In genomic region chr10:99532687-99533495, GRCh38 we compare ENCODE assay signal across 8 cellular contexts. TPM values are rescaled to one million over a fixed set of nuclear protein-coding genes. Genes with fewer than 3 reads are reported as not detected.
DNase-seq lines count a peak whose midpoint lies in the region; ATAC-seq, FAIRE-seq and TF ChIP-seq lines count a peak whose summit lies in the region.

TSS of gene NKX2-3 (plus strand) at chr10:99532942. CDS start at chr10:99533132, 190 bp downstream.

- intact Hi-C loops in left colon (cut with DNase I, micrococcal nuclease): loop anchor here in 1 of 2 donors (10.0 kb wide), 1 partner anchor 98 kb away; the partner anchor contains the start of gene GOT1
- intact Hi-C loops in breast epithelium (cut with DNase I; ENCODE audit: low total_unique reads): no loop called here

- DNase-seq in HTR-8/SVneo (ENCODE audit: insufficient read length, low spot score): peak; percentile 89
- peak; percentile 69 for DNase-seq in activated T-cell treated with anti-CD3 and anti-CD28 coated beads, Interleukin-2, amount 50 U/mL, for 72 hours
- DNase-seq in left colon: peak; percentile 85 to 94
- DNase-seq in stimulated activated CD8-positive, alpha-beta memory T cell treated with anti-CD3 and anti-CD28 coated beads, Interleukin-2, amount 100 ng/mL, for 48 hours (ENCODE audit: low read depth in 2 of 2): peak; percentile 39 to 55
- no peak for DNase-seq in breast epithelium (ENCODE audit: low spot score in 2 of 2)
- DNase-seq in midbrain (lab: John Stamatoyannopoulos, UW): no peak
- DNase-seq in AML-193 (lab: John Stamatoyannopoulos, UW): no peak

- peaks cover 12 to 100% of the 10 kb centered on the region in 2 donors for H3K27me3 ChIP-seq in breast epithelium

- H3K9me3 ChIP-seq in breast epithelium: no peaks in the 10 kb centered on the region

- peak within 1 kb of the TSS in 1 of 3 donors; percentile 44 for H3K4me3 ChIP-seq in breast epithelium

- no peaks in the 10 kb centered on the region for H3K36me3 ChIP-seq in breast epithelium

- H3K9me3 Mint-ChIP-seq in activated T-cell treated with anti-CD3 and anti-CD28 coated beads, Interleukin-2, amount 50 U/mL, for 72 hours: no peaks in the 10 kb centered on the region

- peaks cover 4 to 8% of the 10 kb centered on the region in 2 donors for H3K4me1 ChIP-seq in breast epithelium

- no peak within 1 kb of the TSS for H3K27ac Mint-ChIP-seq in activated T-cell treated with anti-CD3 and anti-CD28 coated beads, Interleukin-2, amount 50 U/mL, for 72 hours

- peak; percentile 59 for ATAC-seq in GM18502 (IDR thresholded peaks at IDR 0.05; ENCODE audit: poor library complexity, unreplicated experiment)
- peak; percentile 72 to 75 for ATAC-seq in activated T-cell treated with anti-CD3 and anti-CD28 coated beads, Interleukin-2, amount 50 U/mL, for 72 hours (replicated peaks in 1 of 2)
- ATAC-seq in left colon: peak; percentile 60

- TF ChIP-seq CTCF in breast epithelium (IDR thresholded peaks at IDR 0.05): no peak

- TF ChIP-seq POLR2A in breast epithelium (IDR thresholded peaks at IDR 0.05): no peak

- peaks cover 93% of the 10 kb centered on the region for H3K27me3 Mint-ChIP-seq in activated T-cell treated with anti-CD3 and anti-CD28 coated beads, Interleukin-2, amount 50 U/mL, for 72 hours (ENCODE audit: low read depth)

- peak; percentile 20 for FAIRE-seq in HTR-8/SVneo (lab: Jason Lieb, UNC)

- peaks cover 1 to 6% of the 10 kb centered on the region in 2 donors for H3K36me3 Mint-ChIP-seq in activated T-cell treated with anti-CD3 and anti-CD28 coated beads, Interleukin-2, amount 50 U/mL, for 72 hours (ENCODE audit: insufficient read depth in 2 of 2)

- H3K27ac ChIP-seq in breast epithelium: no peak within 1 kb of the TSS

- peaks cover 48% of the 10 kb centered on the region for H3K4me1 Mint-ChIP-seq in activated T-cell treated with anti-CD3 and anti-CD28 coated beads, Interleukin-2, amount 50 U/mL, for 72 hours (ENCODE audit: low read depth)

- H3K4me3 Mint-ChIP-seq in activated T-cell treated with anti-CD3 and anti-CD28 coated beads, Interleukin-2, amount 50 U/mL, for 72 hours: peak within 1 kb of the TSS; percentile 79 to 82

RNA-seq across cellular contexts. Expression of gene NKX2-3, which starts in this region (rescaled TPM):
- total RNA-seq in activated T-cell treated with anti-CD3 and anti-CD28 coated beads, Interleukin-2, amount 50 U/mL, for 72 hours: not detected
- total RNA-seq in left colon: 10 to 100 TPM in 1 of 2 donors, 1 to 10 TPM in 1; 3.4 to 11.7 TPM
- under 1 TPM in 1 of 3 donors, not detected in 2; 0.15 TPM for total RNA-seq in breast epithelium

Comparison
In these comparisons a context has a peak if more than half of its experiments do, and no peak if none do; other contexts are left out.
1. Peak in DNase-seq and ATAC-seq in activated T-cell treated with anti-CD3 and anti-CD28 coated beads, Interleukin-2, amount 50 U/mL, for 72 hours; RNA of the gene not detected or under 1 TPM.
2. DNase-seq: peak in HTR-8/SVneo (single experiment), left colon (2 of 2) and stimulated activated CD8-positive, alpha-beta memory T cell treated with anti-CD3 and anti-CD28 coated beads, Interleukin-2, amount 100 ng/mL, for 48 hours (2 of 2); none in breast epithelium (0 of 2), midbrain (single experiment) and AML-193 (0 of 2).
3. Peak in every context shown above with its lines, with median percentiles within 50 percentile points of each other: ATAC-seq.